Comparison of ENCODE assay signal across 1 cellular context in the genomic region with DNA sequence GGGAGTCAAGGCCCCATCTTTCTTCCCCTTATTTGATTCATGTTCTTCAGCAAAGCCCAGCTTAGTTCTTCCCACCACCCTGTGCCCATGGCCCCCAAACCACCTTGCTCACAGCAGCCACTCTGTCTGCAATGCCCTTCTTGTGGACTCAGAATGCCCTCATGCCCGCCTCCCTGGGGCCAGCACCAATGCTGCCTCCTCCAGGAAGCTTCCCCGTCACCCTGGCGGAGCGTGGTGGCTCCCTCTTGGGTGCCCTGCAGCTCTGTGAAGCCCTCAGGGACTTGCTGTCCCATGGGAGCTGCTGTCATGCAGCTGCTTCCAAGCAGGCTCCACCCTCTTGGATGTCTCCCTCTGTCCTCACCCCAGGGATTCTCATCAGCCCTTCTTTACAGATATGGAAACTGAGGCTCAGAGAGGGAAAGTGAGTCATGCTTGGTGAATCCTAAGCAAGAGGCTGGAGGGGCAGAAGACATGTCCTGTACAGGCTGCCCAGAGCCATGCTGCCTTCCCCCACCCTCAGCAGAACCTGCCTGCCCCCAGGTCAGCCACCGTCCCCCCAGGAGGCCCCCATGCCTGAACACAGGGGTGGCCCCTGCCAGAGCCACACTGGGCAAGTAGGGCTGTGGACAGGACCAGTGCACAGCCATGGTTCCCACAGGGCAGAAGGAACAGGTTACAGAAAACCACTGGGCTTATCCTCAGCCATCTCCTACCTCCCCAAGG.
TF ChIP-seq lines count a peak whose summit lies in the region.

No MANE protein-coding gene starts in this region.

TF ChIP-seq in HepG2, 621 proteins besides CTCF, POLR2A, EP300 and RAD21:
- no peak for TF ChIP-seq ZSCAN22 (CRISPR knock-in tag; IDR thresholded peaks at IDR 0.05)
- TF ChIP-seq, protein P1, sequence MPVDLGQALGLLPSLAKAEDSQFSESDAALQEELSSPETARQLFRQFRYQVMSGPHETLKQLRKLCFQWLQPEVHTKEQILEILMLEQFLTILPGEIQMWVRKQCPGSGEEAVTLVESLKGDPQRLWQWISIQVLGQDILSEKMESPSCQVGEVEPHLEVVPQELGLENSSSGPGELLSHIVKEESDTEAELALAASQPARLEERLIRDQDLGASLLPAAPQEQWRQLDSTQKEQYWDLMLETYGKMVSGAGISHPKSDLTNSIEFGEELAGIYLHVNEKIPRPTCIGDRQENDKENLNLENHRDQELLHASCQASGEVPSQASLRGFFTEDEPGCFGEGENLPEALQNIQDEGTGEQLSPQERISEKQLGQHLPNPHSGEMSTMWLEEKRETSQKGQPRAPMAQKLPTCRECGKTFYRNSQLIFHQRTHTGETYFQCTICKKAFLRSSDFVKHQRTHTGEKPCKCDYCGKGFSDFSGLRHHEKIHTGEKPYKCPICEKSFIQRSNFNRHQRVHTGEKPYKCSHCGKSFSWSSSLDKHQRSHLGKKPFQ (CRISPR knock-in tag; IDR thresholded peaks at IDR 0.05; ENCODE audit: insufficient replicate concordance), result no peak
- no peak for TF ChIP-seq TCF7L2 (IDR thresholded peaks at IDR 0.05; ENCODE audit: low read depth, low read length)
- no peak for TF ChIP-seq GATAD2A (CRISPR knock-in tag; IDR thresholded peaks at IDR 0.05)
- no peak for TF ChIP-seq ZNF850 (CRISPR knock-in tag; conservative IDR thresholded peaks at IDR 0.05)
- TF ChIP-seq ZNF781 (CRISPR knock-in tag; IDR thresholded peaks at IDR 0.05; ENCODE audit: borderline replicate concordance, not compliant biosample characterization), result no peak
- no peak for TF ChIP-seq FOXO1 (CRISPR knock-in tag; IDR thresholded peaks at IDR 0.05)
- TF ChIP-seq RARG (CRISPR knock-in tag; IDR thresholded peaks at IDR 0.05; ENCODE audit: low read depth), result no peak
- no peak for TF ChIP-seq ZNF83 (CRISPR knock-in tag; IDR thresholded peaks at IDR 0.05; ENCODE audit: borderline replicate concordance)
- TF ChIP-seq SP4 (CRISPR knock-in tag; IDR thresholded peaks at IDR 0.05), result no peak
- TF ChIP-seq SATB2 (CRISPR knock-in tag; IDR thresholded peaks at IDR 0.05), result no peak
- TF ChIP-seq RELA (CRISPR knock-in tag; IDR thresholded peaks at IDR 0.05), result no peak
- TF ChIP-seq, protein P2, sequence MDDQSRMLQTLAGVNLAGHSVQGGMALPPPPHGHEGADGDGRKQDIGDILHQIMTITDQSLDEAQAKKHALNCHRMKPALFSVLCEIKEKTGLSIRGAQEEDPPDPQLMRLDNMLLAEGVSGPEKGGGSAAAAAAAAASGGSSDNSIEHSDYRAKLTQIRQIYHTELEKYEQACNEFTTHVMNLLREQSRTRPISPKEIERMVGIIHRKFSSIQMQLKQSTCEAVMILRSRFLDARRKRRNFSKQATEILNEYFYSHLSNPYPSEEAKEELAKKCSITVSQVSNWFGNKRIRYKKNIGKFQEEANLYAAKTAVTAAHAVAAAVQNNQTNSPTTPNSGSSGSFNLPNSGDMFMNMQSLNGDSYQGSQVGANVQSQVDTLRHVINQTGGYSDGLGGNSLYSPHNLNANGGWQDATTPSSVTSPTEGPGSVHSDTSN (CRISPR knock-in tag; IDR thresholded peaks at IDR 0.05; ENCODE audit: borderline replicate concordance), result no peak
- no peak for TF ChIP-seq ZNF549 (CRISPR knock-in tag; IDR thresholded peaks at IDR 0.05)
- TF ChIP-seq E2F2 (CRISPR knock-in tag; IDR thresholded peaks at IDR 0.05; ENCODE audit: borderline replicate concordance), result no peak
- TF ChIP-seq CCDC6 (CRISPR knock-in tag; IDR thresholded peaks at IDR 0.05), result no peak
- no peak for TF ChIP-seq ZIK1 (CRISPR knock-in tag; IDR thresholded peaks at IDR 0.05; ENCODE audit: borderline replicate concordance, low read depth)
